In genomic region chr5:135386886-135387628, GRCh38 we compare ENCODE assay signal across 8 cellular contexts. TPM values are rescaled to one million over a fixed set of nuclear protein-coding genes. Genes with fewer than 3 reads are reported as not detected.
A peak's percentile ranks its signal among the peaks of the same experiment; 100 is the strongest.
DNase-seq lines count a peak whose midpoint lies in the region; ATAC-seq and TF ChIP-seq lines count a peak whose summit lies in the region.

No MANE protein-coding gene starts in this region.

- H3K18ac ChIP-seq in H9 (ENCODE audit: insufficient read length, low read depth, low read length), result no peak overlapping the region

- no peak overlapping the region for H2BK120ac ChIP-seq in H9 (ENCODE audit: low read depth, low read length, poor library complexity, severe bottlenecking)

- H3K9me3 Mint-ChIP-seq in H9, result no peaks in the 10 kb centered on the region
- H3K9me3 Mint-ChIP-seq in activated T-helper 2 cell treated with anti-CD3 and anti-CD28 coated beads, Interferon-gamma antibody, Interleukin-2, Interleukin-4, amounts not matched to agents 10 μg/mL and 5 μg/mL and 100 μg/mL, durations not matched to agents 14 hours and 24 hours and 36 hours, result no peaks in the 10 kb centered on the region

- H4K8ac ChIP-seq in H9 (replicated peaks; ENCODE audit: insufficient read length, low read depth, low read length), result no peak overlapping the region

- H3K4me2 ChIP-seq in H9 (ENCODE audit: insufficient read depth, insufficient read length, low read length), result no peak overlapping the region

- no peak overlapping the region for H4K5ac ChIP-seq in H9 (ENCODE audit: insufficient read length, low read depth, low read length)

- DNase-seq in EL (peak; percentile 94), SIG-M5 treated with dmso at 0.1 percent for 504 hours (lab: John Stamatoyannopoulos, UW; ENCODE audit: unreplicated experiment) (peak; percentile 89), fibroblast of the aortic adventitia (ENCODE audit: low read depth) (peak; percentile 98), sciatic nerve (ENCODE audit: low spot score) (no peak), H9 (no peak), germinal center (ENCODE audit: low spot score) (no peak), BE2C (no peak)
- no peak for DNase-seq in activated T-helper 2 cell treated with anti-CD3 and anti-CD28 coated beads, Interferon-gamma antibody, Interleukin-2, Interleukin-4, amounts not matched to agents 10 μg/mL and 5 μg/mL and 100 μg/mL, durations not matched to agents 14 hours and 24 hours and 36 hours (ENCODE audit: low spot score)

- no peak for TF ChIP-seq CTCF in fibroblast of the aortic adventitia (IDR thresholded peaks at IDR 0.05; ENCODE audit: insufficient read depth, low read length)
- TF ChIP-seq CTCF in H9 (conservative IDR thresholded peaks at IDR 0.05), result no peak
- no peak for TF ChIP-seq CTCF in BE2C (IDR thresholded peaks at IDR 0.05; ENCODE audit: low read depth, low read length)

- H3K4ac ChIP-seq in H9 (ENCODE audit: low read depth, low read length), result no peak overlapping the region

- H3K36me3 ChIP-seq in BE2C, result peaks cover 68% of the 10 kb centered on the region

- H3K4me3 ChIP-seq in fibroblast of the aortic adventitia (ENCODE audit: low read depth, low read length) (no peak overlapping the region), BE2C (ENCODE audit: low read depth, low read length) (no peak overlapping the region)

- no peak overlapping the region for H4K91ac ChIP-seq in H9 (ENCODE audit: insufficient read length, low read depth, low read length)

- H3K9me3 ChIP-seq in H9 (ENCODE audit: control insufficient read depth, low read depth, low read length), result no peaks in the 10 kb centered on the region
- no peaks in the 10 kb centered on the region for H3K9me3 ChIP-seq in BE2C

- no peak overlapping the region for H2AFZ ChIP-seq in H9 (ENCODE audit: low read length)

- no peaks in the 10 kb centered on the region; the same call in 1 of the 2 replicates for H3K27me3 Mint-ChIP-seq in H9 (ENCODE audit: low read depth)
- no peaks in the 10 kb centered on the region for H3K27me3 Mint-ChIP-seq in activated T-helper 2 cell treated with anti-CD3 and anti-CD28 coated beads, Interferon-gamma antibody, Interleukin-2, Interleukin-4, amounts not matched to agents 10 μg/mL and 5 μg/mL and 100 μg/mL, durations not matched to agents 14 hours and 24 hours and 36 hours (ENCODE audit: low read depth)

- no peak overlapping the region for H3T11ph ChIP-seq in H9 (ENCODE audit: low read length)

- H2BK12ac ChIP-seq in H9 (ENCODE audit: insufficient read length, low read depth, low read length), result no peak overlapping the region

- H3K9ac ChIP-seq in H9 (ENCODE audit: extremely low read depth, insufficient read length, low read length), result no peak overlapping the region

- H3K4me1 Mint-ChIP-seq in H9, result peaks cover 0 to 9% of the 10 kb centered on the region in 2 experiments; a peak in 2 of 4 replicates
- H3K4me1 Mint-ChIP-seq in activated T-helper 2 cell treated with anti-CD3 and anti-CD28 coated beads, Interferon-gamma antibody, Interleukin-2, Interleukin-4, amounts not matched to agents 10 μg/mL and 5 μg/mL and 100 μg/mL, durations not matched to agents 14 hours and 24 hours and 36 hours (ENCODE audit: low read depth), result peaks cover 32% of the 10 kb centered on the region

- H3K14ac ChIP-seq in H9 (ENCODE audit: insufficient read depth, low read length), result no peak overlapping the region

- peaks cover 2% of the 10 kb centered on the region for H4K20me1 ChIP-seq in H9 (ENCODE audit: control insufficient read depth, insufficient read depth, insufficient read length)

- H2BK15ac ChIP-seq in H9 (ENCODE audit: low read depth, low read length), result no peak overlapping the region

- no peak overlapping the region for H2BK20ac ChIP-seq in H9 (ENCODE audit: low read depth, low read length, poor library complexity, severe bottlenecking)

- no peak overlapping the region for H3K23ac ChIP-seq in H9 (ENCODE audit: insufficient read length, low read depth, low read length)

- no peak overlapping the region for H3K4me3 Mint-ChIP-seq in H9
- H3K4me3 Mint-ChIP-seq in activated T-helper 2 cell treated with anti-CD3 and anti-CD28 coated beads, Interferon-gamma antibody, Interleukin-2, Interleukin-4, amounts not matched to agents 10 μg/mL and 5 μg/mL and 100 μg/mL, durations not matched to agents 14 hours and 24 hours and 36 hours (ENCODE audit: low read depth), result no peak overlapping the region

- no peak overlapping the region for H3K27ac Mint-ChIP-seq in H9
- H3K27ac Mint-ChIP-seq in activated T-helper 2 cell treated with anti-CD3 and anti-CD28 coated beads, Interferon-gamma antibody, Interleukin-2, Interleukin-4, amounts not matched to agents 10 μg/mL and 5 μg/mL and 100 μg/mL, durations not matched to agents 14 hours and 24 hours and 36 hours, result no peak overlapping the region

- no peaks in the 10 kb centered on the region for H3K27me3 ChIP-seq in H9 (ENCODE audit: insufficient read depth, low read length)
- no peaks in the 10 kb centered on the region for H3K27me3 ChIP-seq in BE2C

- no peaks in the 10 kb centered on the region for H3K4me1 ChIP-seq in H9 (ENCODE audit: insufficient read depth, low read length)
- H3K4me1 ChIP-seq in BE2C, result no peaks in the 10 kb centered on the region

- H2BK5ac ChIP-seq in H9 (ENCODE audit: insufficient read length, low read length), result no peak overlapping the region

- no peak overlapping the region for H2AK5ac ChIP-seq in H9 (ENCODE audit: insufficient read length, low read length)

- intact Hi-C loops in sciatic nerve (cut with DNase I), result no loop called here
- intact Hi-C loops in activated T-helper 2 cell treated with anti-CD3 and anti-CD28 coated beads, Interferon-gamma antibody, Interleukin-2, Interleukin-4, amounts not matched to agents 10 μg/mL and 5 μg/mL and 100 μg/mL, durations not matched to agents 14 hours and 24 hours and 36 hours (cut with micrococcal nuclease), result no loop called here

- peaks cover 19 to 66% (median 28%) of the 10 kb centered on the region in 3 experiments; a peak in 6 of 7 replicates for H3K36me3 Mint-ChIP-seq in H9 (ENCODE audit: insufficient read depth in 1 of 3, low read depth in 3 of 3)
- peaks cover 81% of the 10 kb centered on the region for H3K36me3 Mint-ChIP-seq in activated T-helper 2 cell treated with anti-CD3 and anti-CD28 coated beads, Interferon-gamma antibody, Interleukin-2, Interleukin-4, amounts not matched to agents 10 μg/mL and 5 μg/mL and 100 μg/mL, durations not matched to agents 14 hours and 24 hours and 36 hours (ENCODE audit: low read depth)

- H3K79me1 ChIP-seq in H9 (ENCODE audit: insufficient read depth, low read depth, low read length, poor library complexity, severe bottlenecking), result no peaks in the 10 kb centered on the region

- ATAC-seq in sciatic nerve, result peak; percentile 29

- no peak overlapping the region for H3K27ac ChIP-seq in H9 (ENCODE audit: insufficient read length, low read depth, low read length)

- no CpG with 5 or more reads among the region's 8 CpGs for WGBS in H9 (ENCODE audit: extremely low coverage, insufficient read length, low lambda C conversion rate)

- peaks cover 4% of the 10 kb centered on the region; the same call in 1 of the 2 replicates for H3K79me2 ChIP-seq in H9 (ENCODE audit: insufficient read depth, low read length)

- no peaks in the 10 kb centered on the region for H3K23me2 ChIP-seq in H9 (ENCODE audit: insufficient read length, low read depth, low read length, poor library complexity, severe bottlenecking)

- no peak overlapping the region for H3K56ac ChIP-seq in H9 (ENCODE audit: insufficient read length, low read depth, low read length)

RNA-seq across cellular contexts. Expression of gene MACROH2A1, which starts 12.0 kb away (rescaled TPM):
- total RNA-seq in fibroblast of the aortic adventitia (ENCODE audit: low replicate concordance) (116 and 132 TPM in 2 replicates), sciatic nerve (129 TPM), H9 (2021) (101 and 111 TPM in 2 replicates)
- 244 TPM for polyA plus RNA-seq in BE2C (2012; ENCODE audit: insufficient read depth, insufficient read length, low read depth)
- total RNA-seq in activated T-helper 2 cell treated with anti-CD3 and anti-CD28 coated beads, Interferon-gamma antibody, Interleukin-2, Interleukin-4, amounts not matched to agents 10 μg/mL and 5 μg/mL and 100 μg/mL, durations not matched to agents 14 hours and 24 hours and 36 hours, result 285 and 302 TPM in 2 replicates

Comparison
In these comparisons a context has a peak if more than half of its experiments do, and no peak if none do; other contexts are left out.
1. DNase-seq: peak in EL (single experiment), SIG-M5 treated with dmso at 0.1 percent for 504 hours (single experiment) and fibroblast of the aortic adventitia (single experiment); none in sciatic nerve (single experiment), H9 (single experiment), germinal center (single experiment), BE2C (single experiment) and activated T-helper 2 cell treated with anti-CD3 and anti-CD28 coated beads, Interferon-gamma antibody, Interleukin-2, Interleukin-4, amounts not matched to agents 10 μg/mL and 5 μg/mL and 100 μg/mL, durations not matched to agents 14 hours and 24 hours and 36 hours (single experiment).